In the genomic region with DNA sequence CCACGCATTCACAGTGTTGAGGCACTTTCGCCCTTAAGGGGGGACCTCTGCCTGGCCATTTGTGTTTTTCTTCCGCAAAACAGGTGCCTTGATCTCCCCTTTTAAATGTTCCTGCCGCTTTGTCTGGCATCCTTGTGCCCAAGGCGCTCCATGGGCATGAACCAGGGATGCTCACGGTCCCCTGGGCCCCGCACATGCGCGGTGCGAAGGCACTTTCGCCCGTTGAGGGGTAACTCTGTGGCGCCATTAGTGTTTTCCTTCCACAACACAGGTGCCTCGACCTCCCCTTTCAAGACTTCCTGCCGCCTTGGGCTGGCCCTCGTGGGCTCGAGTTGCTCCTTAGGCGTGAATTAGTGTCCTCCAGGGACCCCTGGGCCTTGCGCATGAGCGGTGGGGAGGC, we compare ENCODE assay signal across 27 cellular contexts.
"Had no signal": no experiment of that assay in that cellular context is flagged by ENCODE, and none has a peak within 500 bp of the region (broad histone marks: within the 10 kb centered on the region; RNA-seq: fewer than 3 reads in every experiment).

No MANE protein-coding gene starts in this region.

- H3K4me1 ChIP-seq: left lung, lower lobe of right lung, pancreas, prostate gland, stomach, testis, thyroid gland, transverse colon, upper lobe of right lung had no signal

- DNase-seq: hypothalamus; immature natural killer cell; kidney; left colon; left lung; lower lobe of right lung; mammary epithelial cell; mesenchymal stem cell; naive thymus-derived CD8-positive, alpha-beta T cell; nucleus accumbens; pancreas; posterior cingulate gyrus; retina; right cardiac atrium; stimulated activated CD4-positive, alpha-beta T cell treated with anti-CD3 and anti-CD28 coated beads, Interleukin-12 subunit alpha, Interleukin-12 subunit beta, amount 100 ng/mL, for 4 hours; stimulated activated CD4-positive, alpha-beta T cell treated with anti-CD3 and anti-CD28 coated beads, Interleukin-15, amount 100 ng/mL, for 24 hours; stimulated activated CD4-positive, alpha-beta T cell treated with anti-CD3 and anti-CD28 coated beads, Interleukin-2, amount 100 ng/mL, for 24 hours; stimulated activated CD4-positive, alpha-beta T cell treated with anti-CD3 and anti-CD28 coated beads, Interleukin-4, amount 100 ng/mL, for 1 hour; stimulated activated naive B cell treated with anti-CD40 and anti-IgM and Interleukin-4, amounts not matched to agents 10 μg/mL and 1 μg/mL and 100 μg/mL, for 72 hours; stimulated activated naive CD8-positive, alpha-beta T cell treated with anti-CD3 and anti-CD28 coated beads, Interleukin-15, Interleukin-2, amounts not matched to agents 100 U/mL and 50 U/mL, for 24 hours; stomach; testis; thyroid gland; transverse colon; upper lobe of right lung had no signal

- H3K9me3 ChIP-seq: pancreas, prostate gland, testis, thyroid gland, upper lobe of right lung had no signal

- H3K36me3 ChIP-seq: left lung, lower lobe of right lung, pancreas, prostate gland, stomach, thyroid gland, transverse colon, upper lobe of right lung had no signal

- H3K4me3 ChIP-seq: left lung, lower lobe of right lung, pancreas, prostate gland, skin epidermis, stomach, testis, thyroid gland, transverse colon, upper lobe of right lung had no signal

- H3K27me3 ChIP-seq: pancreas, testis, thyroid gland, upper lobe of right lung had no signal

- H3K27ac ChIP-seq: left lung, lower lobe of right lung, pancreas, prostate gland, skin epidermis, stomach, testis, thyroid gland, transverse colon, upper lobe of right lung had no signal
